Comparison of ENCODE assay signal across 12 cellular contexts in the genomic region with DNA sequence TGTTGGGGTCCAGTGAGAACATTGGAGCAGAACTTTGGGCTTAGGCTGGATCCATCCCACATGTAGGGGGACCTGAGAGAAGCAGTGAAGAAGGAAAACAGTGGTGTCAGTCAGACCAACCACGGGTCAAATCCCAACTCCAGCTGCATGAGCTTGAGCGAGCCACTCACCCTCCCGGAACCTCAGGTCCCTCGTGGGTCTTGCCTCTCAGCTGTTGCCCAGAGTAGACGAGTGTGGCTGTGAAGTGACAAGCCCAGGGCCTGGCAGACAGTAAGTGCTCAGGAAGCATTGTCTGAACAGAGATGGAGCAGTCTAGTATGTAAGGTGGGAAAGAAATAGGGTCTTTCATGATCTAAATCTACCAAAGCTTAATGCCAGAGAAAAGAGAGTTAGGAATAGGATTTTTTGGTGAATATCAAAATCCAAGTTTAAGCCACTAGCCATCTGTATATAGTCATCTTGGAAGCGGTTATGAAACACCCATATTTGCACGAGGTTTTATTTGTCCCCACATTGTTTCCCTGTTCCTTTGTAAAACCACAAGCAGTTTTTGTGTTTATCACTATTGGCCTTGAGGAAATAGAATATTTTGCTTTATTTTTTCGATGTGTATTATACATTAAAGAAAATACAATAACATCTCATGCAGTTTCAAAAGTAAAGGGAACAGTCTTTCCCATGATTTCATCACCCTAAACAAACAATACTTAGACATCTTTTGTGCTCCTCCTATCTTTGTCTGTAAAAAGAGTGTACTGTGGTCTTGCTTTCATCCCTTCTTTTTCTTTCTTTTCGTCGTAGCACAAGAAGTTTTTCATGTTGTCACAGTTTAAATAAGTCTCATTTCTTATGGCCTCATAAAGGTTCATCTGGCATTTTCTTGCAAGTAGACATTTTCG.
A peak's percentile ranks its signal among the peaks of the same experiment; 100 is the strongest.
DNase-seq lines count a peak whose midpoint lies in the region; ATAC-seq, FAIRE-seq and TF ChIP-seq lines count a peak whose summit lies in the region.
"Had no signal": no experiment of that assay in that cellular context is flagged by ENCODE, and none has a peak within 500 bp of the region (broad histone marks: within the 10 kb centered on the region; RNA-seq: fewer than 3 reads in every experiment).

No MANE protein-coding gene starts in this region.

- H3K79me1 ChIP-seq in mesendoderm (ENCODE audit: low read length): no peaks in the 10 kb centered on the region

- H3K9ac ChIP-seq in K562 (ENCODE audit: insufficient read depth in 1 of 2, low read depth in 2 of 2, low read length in 2 of 2) (peak overlapping the region in 1 of 2 experiments; percentile 78; a peak in 2 of 4 replicates), mesendoderm (ENCODE audit: low read length) (no peak overlapping the region)
- H3K9ac ChIP-seq: SK-N-SH had no signal

- no peak for TF ChIP-seq POLR2A in K562 (conservative IDR thresholded peaks at IDR 0.05)

- peak overlapping the region; percentile 21 for H3K27ac Mint-ChIP-seq in stimulated activated naive CD8-positive, alpha-beta T cell treated with anti-CD3 and anti-CD28 coated beads, Interleukin-15, Interleukin-2, amounts not matched to agents 100 ng/mL and 50 ng/mL, for 24 hours
- no peak overlapping the region for H3K27ac Mint-ChIP-seq in nephron progenitor cell
- H3K27ac Mint-ChIP-seq: mesothelial cell of epicardium had no signal

- no peaks in the 10 kb centered on the region for H3K9me1 ChIP-seq in K562 (ENCODE audit: control insufficient read depth, insufficient read depth, low read length)

- ATAC-seq in stimulated activated naive CD8-positive, alpha-beta T cell treated with anti-CD3 and anti-CD28 coated beads, Interleukin-15, Interleukin-2, amounts not matched to agents 100 U/mL and 50 U/mL, for 24 hours: no peak
- ATAC-seq in K562 (peak; percentile 61; the same call in 2 of the 3 replicates), HG02610 (IDR thresholded peaks at IDR 0.05; ENCODE audit: unreplicated experiment) (no peak)

- no peak overlapping the region for H3K56ac ChIP-seq in mesendoderm (ENCODE audit: low read length)

- H3K9me3 Mint-ChIP-seq in stimulated activated naive CD8-positive, alpha-beta T cell treated with anti-CD3 and anti-CD28 coated beads, Interleukin-15, Interleukin-2, amounts not matched to agents 100 ng/mL and 50 ng/mL, for 24 hours: no peaks in the 10 kb centered on the region
- no peaks in the 10 kb centered on the region for H3K9me3 Mint-ChIP-seq in nephron progenitor cell
- H3K9me3 Mint-ChIP-seq: mesothelial cell of epicardium had no signal

- no TSS peak for BruUV-seq in K562 (replicated peaks; lab: Mats Ljungman, UMichigan)

- H2AFZ ChIP-seq in K562 (ENCODE audit: low read depth, low read length): no peak overlapping the region

- peak overlapping the region; percentile 7 for H2AK5ac ChIP-seq in mesendoderm (ENCODE audit: low read length)

- H4K20me1 ChIP-seq in K562 (replicated peaks; ENCODE audit: control insufficient read depth, insufficient read depth, low read length): peaks cover 11% of the 10 kb centered on the region; the same call in 1 of the 2 replicates

- in situ Hi-C loops in K562 (cut with MboI): no loop called here

- no peak overlapping the region for H3K4ac ChIP-seq in mesendoderm (ENCODE audit: low read depth, low read length)

- no peak for TF ChIP-seq RAD21 in K562 (CRISPR knock-in tag; conservative IDR thresholded peaks at IDR 0.05 in 1 of 2, IDR thresholded peaks at IDR 0.05 in 1 of 2)

- WGBS in K562 (ENCODE audit: insufficient coverage, low coverage, missing lambda C conversion rate): 53% methylated on average over 11 of the region's 11 CpGs
- no CpG with 5 or more reads among the region's 11 CpGs for WGBS in mesendoderm (ENCODE audit: extremely low coverage, insufficient coverage, low lambda C conversion rate)

- peaks cover 8 to 22% of the 10 kb centered on the region in 2 experiments for H3K4me1 ChIP-seq in K562 (replicated peaks in 1 of 2; ENCODE audit: control insufficient read depth in 2 of 2, insufficient read depth in 2 of 2, low read length in 2 of 2)
- H3K4me1 ChIP-seq in mesendoderm (ENCODE audit: control insufficient read depth, low read depth, low read length): peaks cover 5% of the 10 kb centered on the region
- H3K4me1 ChIP-seq in effector memory CD4-positive, alpha-beta T cell (ENCODE audit: control insufficient read depth, insufficient read depth, low read length, poor library complexity, severe bottlenecking): peaks cover 8% of the 10 kb centered on the region

- H4K5ac ChIP-seq in mesendoderm (ENCODE audit: low read length): no peak overlapping the region

- H3K36me3 ChIP-seq in K562 (ENCODE audit: control insufficient read depth, insufficient read depth, low read length): peaks cover 18% of the 10 kb centered on the region; the same call in 2 of the 3 replicates
- H3K36me3 ChIP-seq in mesendoderm (ENCODE audit: control insufficient read depth, insufficient read depth, low read length): no peaks in the 10 kb centered on the region
- peaks cover 12% of the 10 kb centered on the region for H3K36me3 ChIP-seq in effector memory CD4-positive, alpha-beta T cell (ENCODE audit: control insufficient read depth, insufficient read depth, low read length)

- no peaks in the 10 kb centered on the region for H3K27me3 Mint-ChIP-seq in stimulated activated naive CD8-positive, alpha-beta T cell treated with anti-CD3 and anti-CD28 coated beads, Interleukin-15, Interleukin-2, amounts not matched to agents 100 ng/mL and 50 ng/mL, for 24 hours
- peaks cover 10% of the 10 kb centered on the region for H3K27me3 Mint-ChIP-seq in nephron progenitor cell (ENCODE audit: low read depth, poor library complexity)

- DNase-seq in stimulated activated naive CD8-positive, alpha-beta T cell treated with anti-CD3 and anti-CD28 coated beads, Interleukin-15, Interleukin-2, amounts not matched to agents 100 U/mL and 50 U/mL, for 24 hours: no peak
- no peak for DNase-seq in K562 (ENCODE audit: extremely low read depth in 1 of 4, low spot score in 3 of 4)
- DNase-seq in mesendoderm: no peak
- no peak for DNase-seq in NCI-H1694 (lab: John Stamatoyannopoulos, UW)
- no peak for DNase-seq in effector memory CD4-positive, alpha-beta T cell
- no peak for DNase-seq in nephron progenitor cell
- DNase-seq: activated CD4-positive, alpha-beta T cell treated with anti-CD3 and anti-CD28 coated beads for 48 hours; NCI-H1417; SK-N-SH had no signal

- H3K79me2 ChIP-seq in K562 (ENCODE audit: control insufficient read depth, insufficient read depth, low read length): no peaks in the 10 kb centered on the region
- no peaks in the 10 kb centered on the region for H3K79me2 ChIP-seq in mesendoderm (ENCODE audit: control insufficient read depth, insufficient read depth, low read length)

- no peaks in the 10 kb centered on the region for H3K27me3 ChIP-seq in K562 (ENCODE audit: control insufficient read depth in 2 of 2, insufficient read depth in 2 of 2, low read length in 2 of 2)
- no peaks in the 10 kb centered on the region for H3K27me3 ChIP-seq in mesendoderm (ENCODE audit: insufficient read depth, low read length, poor library complexity)
- no peaks in the 10 kb centered on the region for H3K27me3 ChIP-seq in effector memory CD4-positive, alpha-beta T cell (replicated peaks; ENCODE audit: control insufficient read depth, insufficient read depth, low read length, poor library complexity, severe bottlenecking)

- H2BK5ac ChIP-seq in mesendoderm (ENCODE audit: low read length): no peak overlapping the region

- H3K23ac ChIP-seq in mesendoderm (ENCODE audit: low read length): no peak overlapping the region

- H4K8ac ChIP-seq in mesendoderm (ENCODE audit: low read depth, low read length): no peak overlapping the region

- H3K4me2 ChIP-seq in K562 (ENCODE audit: insufficient read depth, low read length) (no peak overlapping the region), mesendoderm (ENCODE audit: low read length) (no peak overlapping the region)
- H3K4me2 ChIP-seq: SK-N-SH had no signal

- no peak overlapping the region; the same call in 2 of the 3 replicates for H3K27ac ChIP-seq in K562 (ENCODE audit: extremely low read depth, low read depth, low read length)
- H3K27ac ChIP-seq in mesendoderm (ENCODE audit: low read depth, low read length): no peak overlapping the region
- H3K27ac ChIP-seq in effector memory CD4-positive, alpha-beta T cell (ENCODE audit: insufficient read depth, low read length, poor library complexity, severe bottlenecking): no peak overlapping the region

- TF ChIP-seq EP300 in K562 (IDR thresholded peaks at IDR 0.05; ENCODE audit: low read length): peak; percentile 59; the same call in 1 of the 2 replicates

- H3K36me3 Mint-ChIP-seq in stimulated activated naive CD8-positive, alpha-beta T cell treated with anti-CD3 and anti-CD28 coated beads, Interleukin-15, Interleukin-2, amounts not matched to agents 100 ng/mL and 50 ng/mL, for 24 hours (ENCODE audit: low read depth): peaks cover 52% of the 10 kb centered on the region
- H3K36me3 Mint-ChIP-seq in nephron progenitor cell (ENCODE audit: low read depth): peaks cover 12% of the 10 kb centered on the region

- H3K9me3 ChIP-seq in K562 (replicated peaks; ENCODE audit: control insufficient read depth, insufficient read depth, low read depth, low read length): no peaks in the 10 kb centered on the region
- no peaks in the 10 kb centered on the region for H3K9me3 ChIP-seq in effector memory CD4-positive, alpha-beta T cell (ENCODE audit: control insufficient read depth, low read length)
- H3K9me3 ChIP-seq: SK-N-SH had no signal

- no peak overlapping the region for H2BK120ac ChIP-seq in mesendoderm (ENCODE audit: low read depth, low read length)

- no peak overlapping the region for H3K4me3 Mint-ChIP-seq in stimulated activated naive CD8-positive, alpha-beta T cell treated with anti-CD3 and anti-CD28 coated beads, Interleukin-15, Interleukin-2, amounts not matched to agents 100 ng/mL and 50 ng/mL, for 24 hours
- no peak overlapping the region for H3K4me3 Mint-ChIP-seq in nephron progenitor cell
- H3K4me3 Mint-ChIP-seq: mesothelial cell of epicardium had no signal

- POLR2A ChIA-PET in K562 (lab: Yijun Ruan, JAX): interaction anchor here (0.8 to 1.5 kb wide), 2 partner anchors 9 to 44 kb away, joined by 3 read pairs; no protein-coding TSS in a partner anchor

- CTCF ChIA-PET in K562 (lab: Yijun Ruan, JAX; ENCODE audit: low intra/inter-chr PET ratio): no interaction called here

- H2BK15ac ChIP-seq in mesendoderm (replicated peaks; ENCODE audit: low read depth): no peak overlapping the region

- no peak for FAIRE-seq in K562 (lab: Jason Lieb, UNC)

- H3K4me3 ChIP-seq in K562: no peak overlapping the region
- H3K4me3 ChIP-seq in mesendoderm (ENCODE audit: low read length): no peak overlapping the region
- H3K4me3 ChIP-seq in effector memory CD4-positive, alpha-beta T cell (ENCODE audit: insufficient read depth, low read depth, low read length, poor library complexity, severe bottlenecking): no peak overlapping the region

- TF ChIP-seq CTCF in K562 (IDR thresholded peaks at IDR 0.05 in 2 of 3, conservative IDR thresholded peaks at IDR 0.05 in 1 of 3; ENCODE audit: insufficient read depth in 2 of 3, low read depth in 1 of 3, low read length in 3 of 3) (no peak), nephron progenitor cell (IDR thresholded peaks at IDR 0.05) (no peak)

- intact Hi-C loops in K562 (cut with micrococcal nuclease): no loop called here

- no peak overlapping the region for H3K18ac ChIP-seq in mesendoderm (ENCODE audit: low read length)

- H3K4me1 Mint-ChIP-seq in stimulated activated naive CD8-positive, alpha-beta T cell treated with anti-CD3 and anti-CD28 coated beads, Interleukin-15, Interleukin-2, amounts not matched to agents 100 ng/mL and 50 ng/mL, for 24 hours (ENCODE audit: low read depth): peaks cover 43% of the 10 kb centered on the region
- peaks cover 50% of the 10 kb centered on the region for H3K4me1 Mint-ChIP-seq in nephron progenitor cell
